Comparison of ENCODE assay signal across 8 cellular contexts in genomic region chr14:102319351-102320032, GRCh38. TPM values are rescaled to one million over a fixed set of nuclear protein-coding genes. Genes with fewer than 3 reads are reported as not detected.
DNase-seq lines count a peak whose midpoint lies in the region; FAIRE-seq and TF ChIP-seq lines count a peak whose summit lies in the region.

Gene ZNF839 (plus strand): TSS chr14:102319746. CDS start chr14:102319766, 20 bp downstream.

- H3K9me3 Mint-ChIP-seq in HFFc6: no peaks in the 10 kb centered on the region
- no peaks in the 10 kb centered on the region for H3K9me3 Mint-ChIP-seq in activated naive CD4-positive, alpha-beta T cell treated with anti-CD3 and anti-CD28 coated beads for 36 hours

- no peak for TF ChIP-seq CTCF in HFFc6 (IDR thresholded peaks at IDR 0.05)
- no peak for TF ChIP-seq CTCF in SK-N-SH (IDR thresholded peaks at IDR 0.05)
- no peak for TF ChIP-seq CTCF in neutrophil (IDR thresholded peaks at IDR 0.05)

- H3K4me3 Mint-ChIP-seq in HFFc6: peak within 1 kb of the TSS; percentile 98
- peak within 1 kb of the TSS; percentile 95 for H3K4me3 Mint-ChIP-seq in activated naive CD4-positive, alpha-beta T cell treated with anti-CD3 and anti-CD28 coated beads for 36 hours

- H3K27me3 Mint-ChIP-seq in HFFc6 (ENCODE audit: insufficient read depth): peaks cover 7% of the 10 kb centered on the region
- no peaks in the 10 kb centered on the region for H3K27me3 Mint-ChIP-seq in activated naive CD4-positive, alpha-beta T cell treated with anti-CD3 and anti-CD28 coated beads for 36 hours (ENCODE audit: low read depth)

- WGBS in SK-N-SH (ENCODE audit: low lambda C conversion rate): 0% methylated on average over 14 of the region's 71 CpGs

- peak within 1 kb of the TSS; percentile 59 to 86 for H3K27ac ChIP-seq in SK-N-SH (ENCODE audit: low read depth in 2 of 2, low read length in 1 of 2)
- peak within 1 kb of the TSS; percentile 91 for H3K27ac ChIP-seq in neutrophil
- H3K27ac ChIP-seq in substantia nigra (ENCODE audit: low read depth, low read length, poor library complexity, severe bottlenecking): peak within 1 kb of the TSS; percentile 93

- no peaks in the 10 kb centered on the region for H3K27me3 ChIP-seq in SK-N-SH (ENCODE audit: insufficient read depth)
- no peaks in the 10 kb centered on the region for H3K27me3 ChIP-seq in neutrophil

- peaks cover 0 to 5% of the 10 kb centered on the region in 2 experiments for H3K36me3 ChIP-seq in SK-N-SH (replicated peaks in 1 of 2; ENCODE audit: control insufficient read depth in 1 of 2, insufficient read depth in 2 of 2, low read length in 1 of 2)
- no peaks in the 10 kb centered on the region for H3K36me3 ChIP-seq in neutrophil

- H3F3A ChIP-seq in SK-N-SH (replicated peaks; ENCODE audit: insufficient read depth): peaks cover 20% of the 10 kb centered on the region

- DNase-seq in GM03348 (ENCODE audit: low spot score) (peak; percentile 95), HFFc6 (peak; percentile 85), NCI-H1105 (lab: John Stamatoyannopoulos, UW) (peak; percentile 83), SK-N-SH (peak; percentile 94), frontal cortex (ENCODE audit: low spot score in 2 of 2) (peak; percentile 89 to 90), substantia nigra (lab: John Stamatoyannopoulos, UW) (peak; percentile 46 to 91 (median 83))
- peak; percentile 97 for DNase-seq in activated naive CD4-positive, alpha-beta T cell treated with anti-CD3 and anti-CD28 coated beads for 36 hours

- H3K4me2 ChIP-seq in SK-N-SH: peak within 1 kb of the TSS; percentile 89

- intact Hi-C loops in activated naive CD4-positive, alpha-beta T cell treated with anti-CD3 and anti-CD28 coated beads for 36 hours (cut with micrococcal nuclease): loop anchor here (1.0 to 5.0 kb wide), 7 partner anchors 43 to 557 kb away; partner anchors contain the start of genes ANKRD9, CINP, PPP2R5C and RCOR1

- POLR2A ChIA-PET in SK-N-SH (lab: Yijun Ruan, JAX): interaction anchor here (0.7 to 1.0 kb wide), 2 partner anchors 9 to 232 kb away, joined by 3 read pairs; no protein-coding TSS in a partner anchor

- TF ChIP-seq RAD21 in SK-N-SH (IDR thresholded peaks at IDR 0.05; ENCODE audit: low read length): no peak

- TF ChIP-seq EP300 in SK-N-SH (IDR thresholded peaks at IDR 0.05; ENCODE audit: borderline replicate concordance in 1 of 2, low read depth in 1 of 2, low read length in 1 of 2): no peak

- H3K4me3 ChIP-seq in SK-N-SH (ENCODE audit: low read depth in 2 of 2, low read length in 1 of 2) (peak within 1 kb of the TSS; percentile 77 to 80), neutrophil (ENCODE audit: low read depth in 1 of 2, low read length in 1 of 2) (peak within 1 kb of the TSS; percentile 73 to 82)

- FAIRE-seq in frontal cortex (lab: Jason Lieb, UNC): no peak

- CTCF ChIA-PET in SK-N-SH (lab: Yijun Ruan, JAX): interaction anchor here (0.9 to 7.4 kb wide), 6 partner anchors 10 to 358 kb away, joined by 3 to 65 read pairs (median 4); no protein-coding TSS in a partner anchor
- CTCF ChIA-PET in activated naive CD4-positive, alpha-beta T cell treated with anti-CD3 and anti-CD28 coated beads for 36 hours (lab: Charles Lee): interaction anchor here (0.5 to 2.0 kb wide), 9 partner anchors 15 to 358 kb away, joined by 3 to 16 read pairs (median 3); no protein-coding TSS in a partner anchor

- H3K36me3 Mint-ChIP-seq in HFFc6 (ENCODE audit: low read depth): no peaks in the 10 kb centered on the region
- H3K36me3 Mint-ChIP-seq in activated naive CD4-positive, alpha-beta T cell treated with anti-CD3 and anti-CD28 coated beads for 36 hours (ENCODE audit: low read depth): peaks cover 2% of the 10 kb centered on the region

- peaks cover 18% of the 10 kb centered on the region for H3K79me2 ChIP-seq in SK-N-SH (ENCODE audit: insufficient read depth)

- no peaks in the 10 kb centered on the region for H3K9me2 ChIP-seq in SK-N-SH

- H3K9me3 ChIP-seq in SK-N-SH (no peaks in the 10 kb centered on the region), neutrophil (no peaks in the 10 kb centered on the region)

- H2AFZ ChIP-seq in SK-N-SH (ENCODE audit: low read depth): peak within 1 kb of the TSS; percentile 64

- peak within 1 kb of the TSS; percentile 98 for H3K27ac Mint-ChIP-seq in HFFc6
- peak within 1 kb of the TSS; percentile 98 for H3K27ac Mint-ChIP-seq in activated naive CD4-positive, alpha-beta T cell treated with anti-CD3 and anti-CD28 coated beads for 36 hours

- no peaks in the 10 kb centered on the region for H4K20me1 ChIP-seq in SK-N-SH (ENCODE audit: insufficient read depth)

- H3K4me1 ChIP-seq in SK-N-SH (ENCODE audit: control insufficient read depth in 1 of 2, insufficient read depth in 2 of 2, low read depth in 1 of 2, low read length in 1 of 2) (peaks cover 5 to 28% of the 10 kb centered on the region in 2 experiments; a peak in 3 of 4 replicates), neutrophil (ENCODE audit: control insufficient read depth in 1 of 2, insufficient read depth in 1 of 2, low read depth in 1 of 2, low read length in 1 of 2) (peaks cover 46% of the 10 kb centered on the region in 2 experiments)

- peaks cover 60% of the 10 kb centered on the region for H3K4me1 Mint-ChIP-seq in HFFc6 (ENCODE audit: low read depth)
- H3K4me1 Mint-ChIP-seq in activated naive CD4-positive, alpha-beta T cell treated with anti-CD3 and anti-CD28 coated beads for 36 hours (ENCODE audit: low read depth): peaks cover 55% of the 10 kb centered on the region

- H3K9ac ChIP-seq in SK-N-SH: peak within 1 kb of the TSS; percentile 89

TF ChIP-seq in SK-N-SH, 30 proteins besides CTCF, POLR2A, EP300 and RAD21 (continues in another document):
- TF ChIP-seq MAX (IDR thresholded peaks at IDR 0.05; ENCODE audit: low read depth): 0 out of 2 replicates have a peak, but pooled peaks have one; percentile 33
- TF ChIP-seq SIN3A (IDR thresholded peaks at IDR 0.05; ENCODE audit: borderline replicate concordance, low read depth, low read length): peak; percentile 90
- no peak for TF ChIP-seq FOXM1 (IDR thresholded peaks at IDR 0.05; ENCODE audit: low read depth)
- peak; percentile 40; the same call in 1 of the 2 replicates for TF ChIP-seq POLR2AphosphoS5 (IDR thresholded peaks at IDR 0.05; ENCODE audit: low read depth, low read length)
- peak; percentile 48; the same call in 1 of the 2 replicates for TF ChIP-seq ZBTB33 (IDR thresholded peaks at IDR 0.05; ENCODE audit: borderline replicate concordance, low read depth)
- peak; percentile 66; the same call in 1 of the 2 replicates for TF ChIP-seq TAF1 (IDR thresholded peaks at IDR 0.05; ENCODE audit: borderline replicate concordance, low read depth, low read length)
- peak; percentile 69 for TF ChIP-seq ELF1 (IDR thresholded peaks at IDR 0.05)
- TF ChIP-seq YY1 (IDR thresholded peaks at IDR 0.05; ENCODE audit: low read depth): peak; percentile 87
- TF ChIP-seq RFX5 (IDR thresholded peaks at IDR 0.05; ENCODE audit: low read length): 0 out of 2 replicates have a peak, but pooled peaks have one; percentile 65
- TF ChIP-seq JUND (IDR thresholded peaks at IDR 0.05): no peak
- TF ChIP-seq NFIC (IDR thresholded peaks at IDR 0.05; ENCODE audit: borderline replicate concordance): 0 out of 2 replicates have a peak, but pooled peaks have one; percentile 14
- TF ChIP-seq GATA2 (CRISPR knock-in tag; IDR thresholded peaks at IDR 0.05): no peak
- TF ChIP-seq FOXJ3 (CRISPR knock-in tag; IDR thresholded peaks at IDR 0.05): no peak

RNA-seq across cellular contexts. Expression of gene ZNF839, which starts in this region (rescaled TPM):
- total RNA-seq in HFFc6 (2021; fragmentation: NEBNext Ultra II Directional; extraction: Animal tissue kit (Norgen Biotek cat#: 25700)): 1 to 10 TPM; 6.7 to 8.3 (median 8.0) TPM
- 15.4 and 19.4 TPM in 2 replicates for polyA plus RNA-seq in SK-N-SH (2012; rRNA removed)
- 8.8 and 9.0 TPM in 2 replicates for polyA plus RNA-seq in SK-N-SH (2012; cell fraction: cytosol; rRNA removed)
- polyA plus RNA-seq in SK-N-SH (2012; cell fraction: nucleus; rRNA removed): 66.8 and 82.7 TPM in 2 replicates
- 10 to 100 TPM; 10.2 to 10.6 TPM for total RNA-seq in activated naive CD4-positive, alpha-beta T cell treated with anti-CD3 and anti-CD28 coated beads for 36 hours
- 12.6 TPM for total RNA-seq in frontal cortex

Comparison
In these comparisons a context has a peak if more than half of its experiments do, and no peak if none do; other contexts are left out.
1. Peak in every context shown above with its lines: DNase-seq, H3K4me3 ChIP-seq and H3K27ac ChIP-seq.